Comparison of ENCODE assay signal across 8 cellular contexts in the genomic region with DNA sequence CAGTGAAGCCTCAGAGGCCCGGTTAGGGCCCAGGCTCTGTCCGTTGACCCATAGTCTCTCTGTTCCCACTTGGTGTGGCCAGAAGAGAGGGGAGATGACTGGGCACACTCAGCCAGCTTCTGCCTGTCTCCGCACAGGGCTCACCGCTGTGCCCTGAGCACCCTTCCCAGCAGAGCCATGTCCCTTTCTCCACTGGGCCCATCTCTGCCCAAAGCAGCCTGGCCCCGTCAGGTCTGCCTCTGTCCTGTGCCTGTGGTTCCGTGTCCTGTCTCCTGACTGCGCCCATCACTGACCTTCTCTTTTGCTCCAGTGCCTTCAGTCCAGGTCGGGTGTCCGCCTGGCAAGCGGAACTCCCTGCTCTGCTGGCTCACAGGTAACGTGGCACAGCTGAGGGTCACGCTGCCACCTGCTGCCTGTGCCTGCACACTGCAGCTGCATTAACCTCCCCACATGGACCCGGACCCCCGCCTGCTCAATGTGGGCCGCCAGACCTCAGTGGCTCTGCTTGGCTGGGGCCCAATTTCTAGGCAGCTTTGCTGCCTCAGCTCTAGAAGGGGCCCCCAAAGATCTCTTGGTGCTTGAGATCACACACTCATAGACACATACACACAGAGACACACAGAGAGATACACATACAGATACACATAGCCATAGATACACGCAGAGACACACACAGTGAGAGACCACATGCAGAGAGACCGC. TPM values are rescaled to one million over a fixed set of nuclear protein-coding genes. Genes with fewer than 3 reads are reported as not detected.
DNase-seq lines count a peak whose midpoint lies in the region; ATAC-seq, FAIRE-seq and TF ChIP-seq lines count a peak whose summit lies in the region.

No MANE protein-coding gene starts in this region.

- H3K4me1 ChIP-seq in left lung: peaks cover 0 to 8% of the 10 kb centered on the region in 2 donors

- no peaks in the 10 kb centered on the region for H3K9me3 ChIP-seq in left lung

- no peak overlapping the region for H3K4me3 Mint-ChIP-seq in central memory CD8-positive, alpha-beta T cell

- no peak overlapping the region for H3K4me3 ChIP-seq in left lung

- DNase-seq in GM10266 (ENCODE audit: extremely low spot score): peak; percentile 90
- peak; percentile 74 for DNase-seq in H54 (ENCODE audit: insufficient read length, low spot score)
- DNase-seq in NCI-H1105 treated with DMSO at 0.1 percent for 48 hours (lab: John Stamatoyannopoulos, UW): peak; percentile 49
- peak; percentile 64 to 72 for DNase-seq in activated CD4-positive, alpha-beta T cell treated with anti-CD3 and anti-CD28 coated beads for 24 hours (ENCODE audit: low read depth in 2 of 2)
- peak; percentile 57 to 64 for DNase-seq in central memory CD8-positive, alpha-beta T cell (ENCODE audit: low spot score in 2 of 2)
- DNase-seq in left lung: peak; percentile 75 to 91
- peak; percentile 17 to 64 (median 52) for DNase-seq in stimulated activated CD4-positive, alpha-beta T cell treated with anti-CD3 and anti-CD28 coated beads, TNF-alpha, amount 100 ng/mL, for 1 hour (ENCODE audit: low read depth in 3 of 3, low spot score in 1 of 3)

- FAIRE-seq in H54 (lab: Jason Lieb, UNC): peak; percentile 30

- H3K36me3 Mint-ChIP-seq in central memory CD8-positive, alpha-beta T cell (ENCODE audit: insufficient read depth): peaks cover 5% of the 10 kb centered on the region

- no peak overlapping the region for H3K27ac Mint-ChIP-seq in central memory CD8-positive, alpha-beta T cell (ENCODE audit: low read depth)

- no peaks in the 10 kb centered on the region for H3K9me3 Mint-ChIP-seq in central memory CD8-positive, alpha-beta T cell

- H3K27ac ChIP-seq in left lung: no peak overlapping the region

- peaks cover 0 to 30% of the 10 kb centered on the region in 2 donors for H3K36me3 ChIP-seq in left lung

- H3K4me1 Mint-ChIP-seq in central memory CD8-positive, alpha-beta T cell: peaks cover 5% of the 10 kb centered on the region

- no peaks in the 10 kb centered on the region for H3K27me3 Mint-ChIP-seq in central memory CD8-positive, alpha-beta T cell

- TF ChIP-seq CTCF in GM10266 (IDR thresholded peaks at IDR 0.05; ENCODE audit: control insufficient read depth, insufficient read depth, low read depth, missing control alignments) (peak; percentile 98), left lung (IDR thresholded peaks at IDR 0.05) (peak; percentile 66 to 74)

- ATAC-seq in central memory CD8-positive, alpha-beta T cell (replicated peaks; ENCODE audit: extremely low read depth, poor library complexity, severe bottlenecking): peak; percentile 69
- ATAC-seq in left lung: peak; percentile 97
- no peak for ATAC-seq in HG03159 (IDR thresholded peaks at IDR 0.05; ENCODE audit: unreplicated experiment)

- intact Hi-C loops in left lung (cut with DNase I): no loop called here

- no peaks in the 10 kb centered on the region for H3K27me3 ChIP-seq in left lung

- no peak for TF ChIP-seq POLR2A in H54 (IDR thresholded peaks at IDR 0.05; ENCODE audit: low read depth, low read length)

RNA-seq across cellular contexts. Expression of gene CNNM3, which starts 15.2 kb away (rescaled TPM):
- total RNA-seq in left lung: 10 to 100 TPM; 24.8 to 29.0 TPM

RNA-seq across cellular contexts. Expression of gene CNNM4, which starts 40.2 kb away (rescaled TPM):
- total RNA-seq in left lung: 10 to 100 TPM; 14.4 to 22.8 TPM

RNA-seq across cellular contexts. Expression of gene ANKRD23, which starts 42.9 kb away (rescaled TPM):
- 1 to 10 TPM; 3.0 to 3.3 TPM for total RNA-seq in left lung

RNA-seq across cellular contexts. Expression of gene ANKRD39, which starts 56.9 kb away (rescaled TPM):
- total RNA-seq in left lung: 10 to 100 TPM; 11.8 to 11.9 TPM
